In the genomic region with DNA sequence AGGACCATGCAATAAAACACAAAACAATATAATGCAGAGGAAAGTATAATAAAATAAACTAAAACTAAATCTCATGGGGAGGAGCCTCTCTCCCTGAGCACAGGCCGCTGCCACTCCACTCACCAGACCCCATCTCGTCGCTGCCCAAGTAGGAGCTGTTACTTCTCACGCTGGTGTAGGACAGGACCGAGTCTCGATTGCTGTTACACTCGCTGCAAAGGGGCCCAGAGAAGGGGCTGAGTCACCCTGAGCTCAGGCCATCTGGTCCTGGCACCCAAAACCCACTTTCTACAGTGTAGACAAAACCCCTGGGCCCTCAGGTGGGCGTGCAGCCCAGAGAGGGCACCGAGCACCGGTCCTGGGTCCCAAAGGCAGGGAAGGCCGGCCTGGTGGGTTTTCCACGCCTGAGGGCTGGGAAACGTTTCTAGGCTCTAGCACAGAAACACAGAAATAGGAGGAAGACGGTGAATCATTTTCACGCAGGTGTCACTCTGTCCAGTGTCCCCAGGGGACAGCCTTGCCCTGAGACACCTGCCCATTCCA, we compare ENCODE assay signal across 23 cellular contexts.
"Had no signal": no experiment of that assay in that cellular context is flagged by ENCODE, and none has a peak within 500 bp of the region (broad histone marks: within the 10 kb centered on the region; RNA-seq: fewer than 3 reads in every experiment).

No MANE protein-coding gene starts in this region.

- H3K27me3 Mint-ChIP-seq: activated CD4-positive, alpha-beta T cell treated with anti-CD3 and anti-CD28 coated beads, Interleukin-2, amount 10 ng/mL, durations not matched to agents 7 days and 5 days; activated naive CD4-positive, alpha-beta T cell treated with anti-CD3 and anti-CD28 coated beads, Interleukin-2, amount 10 ng/mL, durations not matched to agents 7 days and 5 days had no signal

- ATAC-seq: activated naive CD4-positive, alpha-beta T cell treated with anti-CD3 and anti-CD28 coated beads, Interleukin-2, amount 50 U/mL, for 72 hours; body of pancreas; esophagus mucosa had no signal

- H3K4me1 ChIP-seq: body of pancreas, colonic mucosa had no signal

- H3K9me3 ChIP-seq: adrenal gland, body of pancreas, colonic mucosa had no signal

- H3K9me3 Mint-ChIP-seq: activated CD4-positive, alpha-beta T cell treated with anti-CD3 and anti-CD28 coated beads, Interleukin-2, amount 10 ng/mL, durations not matched to agents 7 days and 5 days; activated naive CD4-positive, alpha-beta T cell treated with anti-CD3 and anti-CD28 coated beads, Interleukin-2, amount 10 ng/mL, durations not matched to agents 7 days and 5 days; activated naive CD4-positive, alpha-beta T cell treated with anti-CD3 and anti-CD28 coated beads, Interleukin-2, amount 50 U/mL, for 72 hours; activated T-helper 1 cell treated with anti-CD3 and anti-CD28 coated beads, Interleukin-12 subunit alpha, Interleukin-12 subunit beta, Interleukin-2, Interleukin-4 antibody, amounts not matched to agents 30 ng/mL and 10 ng/mL and 1 ng/mL, durations not matched to agents 14 hours and 24 hours and 36 hours had no signal

- DNase-seq: activated CD4-positive, alpha-beta T cell treated with anti-CD3 and anti-CD28 coated beads for 1 hour; activated CD4-positive, alpha-beta T cell treated with anti-CD3 and anti-CD28 coated beads for 4 hours; activated CD4-positive, alpha-beta T cell treated with anti-CD3 and anti-CD28 coated beads, Interleukin-2, amount 10 ng/mL, durations not matched to agents 7 days and 5 days; activated CD4-positive, alpha-beta T cell treated with anti-CD3 and anti-CD28 coated beads, Interleukin-2, amount 50 U/mL, for 4 hours; activated CD8-positive, alpha-beta memory T cell treated with anti-CD3 and anti-CD28 coated beads, Interleukin-2, amount 50 U/mL, for 48 hours; activated gamma-delta T cell; activated naive CD4-positive, alpha-beta T cell; activated naive CD4-positive, alpha-beta T cell treated with anti-CD3 and anti-CD28 coated beads, Interleukin-2, amount 10 ng/mL, durations not matched to agents 7 days and 5 days; activated T-cell treated with anti-CD3 and anti-CD28 coated beads, Interleukin-2, amount 50 U/mL, for 48 hours; adrenal gland; amygdala; aorta; body of pancreas; caudate nucleus; cerebellar nuclear complex; colonic mucosa; effector CD8-positive, alpha-beta T cell; foreskin fibroblast; head of caudate nucleus; T-helper 2 cell had no signal

- H3K4me3 ChIP-seq: adrenal gland, body of pancreas, colonic mucosa had no signal

- H3K4me1 Mint-ChIP-seq: activated naive CD4-positive, alpha-beta T cell treated with anti-CD3 and anti-CD28 coated beads, Interleukin-2, amount 10 ng/mL, durations not matched to agents 7 days and 5 days had no signal

- H3K27ac Mint-ChIP-seq: activated CD4-positive, alpha-beta T cell treated with anti-CD3 and anti-CD28 coated beads, Interleukin-2, amount 10 ng/mL, durations not matched to agents 7 days and 5 days; activated naive CD4-positive, alpha-beta T cell treated with anti-CD3 and anti-CD28 coated beads, Interleukin-2, amount 10 ng/mL, durations not matched to agents 7 days and 5 days; activated T-helper 1 cell treated with anti-CD3 and anti-CD28 coated beads, Interleukin-12 subunit alpha, Interleukin-12 subunit beta, Interleukin-2, Interleukin-4 antibody, amounts not matched to agents 30 ng/mL and 10 ng/mL and 1 ng/mL, durations not matched to agents 14 hours and 24 hours and 36 hours had no signal

- H3K4me3 Mint-ChIP-seq: activated CD4-positive, alpha-beta T cell treated with anti-CD3 and anti-CD28 coated beads, Interleukin-2, amount 10 ng/mL, durations not matched to agents 7 days and 5 days; activated naive CD4-positive, alpha-beta T cell treated with anti-CD3 and anti-CD28 coated beads, Interleukin-2, amount 10 ng/mL, durations not matched to agents 7 days and 5 days; activated T-helper 1 cell treated with anti-CD3 and anti-CD28 coated beads, Interleukin-12 subunit alpha, Interleukin-12 subunit beta, Interleukin-2, Interleukin-4 antibody, amounts not matched to agents 30 ng/mL and 10 ng/mL and 1 ng/mL, durations not matched to agents 14 hours and 24 hours and 36 hours had no signal

- H3K27ac ChIP-seq: adrenal gland, body of pancreas, colonic mucosa had no signal

- H3K27me3 ChIP-seq: adrenal gland, body of pancreas, colonic mucosa had no signal

- H3K36me3 ChIP-seq: colonic mucosa had no signal
